11 cellular contexts compared by ENCODE assay signal in the genomic region with DNA sequence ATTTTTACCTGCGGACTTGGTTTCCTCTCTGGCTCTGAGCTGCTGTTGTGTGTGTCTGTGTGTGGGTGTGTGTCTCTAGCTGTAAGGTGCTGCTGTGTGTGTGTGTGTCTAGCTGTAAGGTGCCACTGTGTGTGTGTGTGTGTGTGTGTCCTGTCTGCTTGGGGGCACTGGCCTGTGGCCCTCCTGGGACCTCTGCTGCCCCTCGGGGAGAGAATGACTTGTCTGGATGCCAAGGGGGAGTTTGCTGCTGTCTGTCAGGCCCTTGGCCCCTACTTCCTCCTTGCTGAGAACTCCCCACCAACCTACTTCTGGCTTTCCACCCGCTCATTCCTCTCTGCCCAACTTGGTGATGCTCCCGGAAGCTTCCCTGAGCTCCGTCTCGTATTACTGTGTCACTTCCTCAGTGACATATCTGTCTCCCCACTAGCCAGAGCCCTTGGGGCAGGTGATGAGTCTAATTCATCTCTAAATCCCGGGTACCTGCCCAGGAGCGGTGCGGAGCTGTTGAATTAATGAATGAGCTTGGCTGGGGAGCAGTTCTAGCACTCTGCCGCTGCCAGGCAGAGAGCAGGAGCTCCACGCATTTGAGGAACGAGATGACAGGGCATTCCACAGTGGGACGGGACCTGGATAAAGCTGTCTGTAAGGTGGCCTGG. TPM values are rescaled to one million over a fixed set of nuclear protein-coding genes. Genes with fewer than 3 reads are reported as not detected.
DNase-seq lines count a peak whose midpoint lies in the region; ATAC-seq and TF ChIP-seq lines count a peak whose summit lies in the region.
"Had no signal": no experiment of that assay in that cellular context is flagged by ENCODE, and none has a peak within 500 bp of the region (broad histone marks: within the 10 kb centered on the region; RNA-seq: fewer than 3 reads in every experiment).

No MANE protein-coding gene starts in this region.

- DNase-seq in heart left ventricle (no peak), left cardiac atrium (no peak)
- DNase-seq in activated naive CD8-positive, alpha-beta T cell treated with anti-CD3 and anti-CD28 coated beads, Interleukin-2, amount 10 ng/mL, durations not matched to agents 7 days and 5 days, result no peak
- DNase-seq: erythroblast, NCI-H774 had no signal

- H3K4me3 Mint-ChIP-seq in activated naive CD8-positive, alpha-beta T cell treated with anti-CD3 and anti-CD28 coated beads, Interleukin-2, amount 10 ng/mL, durations not matched to agents 7 days and 5 days, result no peak overlapping the region

- H3K27ac ChIP-seq in heart left ventricle (peak overlapping the region in 11 of 12 donors; percentile 26 to 84 (median 63)), muscle layer of colon (ENCODE audit: low read depth, low read length) (peak overlapping the region; percentile 55), urinary bladder (ENCODE audit: low read depth) (peak overlapping the region; percentile 70)

- H3K9ac ChIP-seq in muscle layer of colon (ENCODE audit: low read length), result no peak overlapping the region

- H3K36me3 Mint-ChIP-seq in activated naive CD8-positive, alpha-beta T cell treated with anti-CD3 and anti-CD28 coated beads, Interleukin-2, amount 10 ng/mL, durations not matched to agents 7 days and 5 days, result peaks cover 20% of the 10 kb centered on the region

- H3K9me3 Mint-ChIP-seq in activated naive CD8-positive, alpha-beta T cell treated with anti-CD3 and anti-CD28 coated beads, Interleukin-2, amount 10 ng/mL, durations not matched to agents 7 days and 5 days, result no peaks in the 10 kb centered on the region

- POLR2A ChIA-PET in activated naive CD8-positive, alpha-beta T cell treated with anti-CD3 and anti-CD28 coated beads, Interleukin-2, amount 10 ng/mL, durations not matched to agents 7 days and 5 days (lab: Charles Lee), result interaction anchor here (0.9 to 2.0 kb wide), 2 partner anchors 68 to 70 kb away, joined by 3 to 5 read pairs; no protein-coding TSS in a partner anchor

- peaks cover 0 to 39% (median 32%) of the 10 kb centered on the region in 9 donors for H3K36me3 ChIP-seq in heart left ventricle
- H3K36me3 ChIP-seq in muscle layer of colon (ENCODE audit: insufficient read depth, low read length), result peaks cover 29% of the 10 kb centered on the region
- H3K36me3 ChIP-seq in urinary bladder (ENCODE audit: insufficient read depth), result peaks cover 8% of the 10 kb centered on the region

- H3K9me3 ChIP-seq in heart left ventricle (no peaks in the 10 kb centered on the region), muscle layer of colon (ENCODE audit: low read length) (no peaks in the 10 kb centered on the region)

- no peak for TF ChIP-seq CTCF in heart left ventricle (IDR thresholded peaks at IDR 0.05)

- H3K4me3 ChIP-seq in heart left ventricle (no peak overlapping the region), muscle layer of colon (ENCODE audit: low read depth in 1 of 2, low read length in 2 of 2) (no peak overlapping the region), urinary bladder (ENCODE audit: low read depth, low read length) (no peak overlapping the region)

- no peaks in the 10 kb centered on the region for H3K27me3 Mint-ChIP-seq in activated naive CD8-positive, alpha-beta T cell treated with anti-CD3 and anti-CD28 coated beads, Interleukin-2, amount 10 ng/mL, durations not matched to agents 7 days and 5 days

- intact Hi-C loops in heart left ventricle (cut with DNase I) (loop anchor here in 4 of 10 donors (2.0 to 5.0 kb wide), 3 partner anchors 40 to 51 kb away; a partner anchor contains a TSS), left cardiac atrium (cut with DNase I) (loop anchor here in 1 of 2 donors (5.0 kb wide), 1 partner anchor 55 kb away; no protein-coding TSS in a partner anchor)

- no peak for TF ChIP-seq POLR2A in heart left ventricle (IDR thresholded peaks at IDR 0.05)

- H3K27me3 ChIP-seq in heart left ventricle, result no peaks in the 10 kb centered on the region
- H3K27me3 ChIP-seq in muscle layer of colon (ENCODE audit: control insufficient read depth in 1 of 2, insufficient read depth in 2 of 2, low read length in 2 of 2), result no peaks in the 10 kb centered on the region

- peaks cover 40% of the 10 kb centered on the region for H3K4me1 Mint-ChIP-seq in activated naive CD8-positive, alpha-beta T cell treated with anti-CD3 and anti-CD28 coated beads, Interleukin-2, amount 10 ng/mL, durations not matched to agents 7 days and 5 days

- ATAC-seq in heart left ventricle (no peak), left cardiac atrium (no peak), GM21619 (IDR thresholded peaks at IDR 0.05; ENCODE audit: unreplicated experiment) (no peak), GM18519 (IDR thresholded peaks at IDR 0.05; ENCODE audit: low FRiP score, unreplicated experiment) (no peak), GM18909 (IDR thresholded peaks at IDR 0.05; ENCODE audit: poor library complexity, unreplicated experiment) (no peak)
- no peak for ATAC-seq in activated naive CD8-positive, alpha-beta T cell treated with anti-CD3 and anti-CD28 coated beads, Interleukin-2, amount 10 ng/mL, durations not matched to agents 7 days and 5 days (ENCODE audit: low read depth)

- H3K27ac Mint-ChIP-seq in activated naive CD8-positive, alpha-beta T cell treated with anti-CD3 and anti-CD28 coated beads, Interleukin-2, amount 10 ng/mL, durations not matched to agents 7 days and 5 days, result peak overlapping the region; percentile 58

- peaks cover 3 to 68% (median 47%) of the 10 kb centered on the region in 12 donors for H3K4me1 ChIP-seq in heart left ventricle
- H3K4me1 ChIP-seq in muscle layer of colon (ENCODE audit: insufficient read depth, low read length), result peaks cover 45% of the 10 kb centered on the region
- no peaks in the 10 kb centered on the region for H3K4me1 ChIP-seq in urinary bladder (ENCODE audit: insufficient read depth)

- 72 to 76% (median 73%) methylated on average over 11 to 13 of the region's 13 CpGs for WGBS in heart left ventricle, 4 donors
- WGBS in urinary bladder, result 52% methylated on average over 13 of the region's 13 CpGs

RNA-seq across cellular contexts. Expression of a gene that starts 45.3 kb away (rescaled TPM):
- total RNA-seq in heart left ventricle (under 1 TPM in 1 of 9 donors, not detected in 8; 0.11 TPM), left cardiac atrium (not detected), urinary bladder (not detected)
- polyA plus RNA-seq in heart left ventricle (not detected), urinary bladder (not detected)
- under 1 TPM in 1 of 2 experiments, not detected in 1; 0.14 TPM for total RNA-seq in activated naive CD8-positive, alpha-beta T cell treated with anti-CD3 and anti-CD28 coated beads, Interleukin-2, amount 10 ng/mL, durations not matched to agents 7 days and 5 days
- total RNA-seq: mononuclear cell had no signal

RNA-seq across cellular contexts. Expression of a gene that starts 52.0 kb away (rescaled TPM):
- 10 to 100 TPM; 23.2 to 88.2 (median 26.7) TPM for total RNA-seq in heart left ventricle
- polyA plus RNA-seq in heart left ventricle, result 10 to 100 TPM; 18.2 to 29.2 TPM
- total RNA-seq in left cardiac atrium, result 10 to 100 TPM; 51.8 to 55.0 TPM
- total RNA-seq in activated naive CD8-positive, alpha-beta T cell treated with anti-CD3 and anti-CD28 coated beads, Interleukin-2, amount 10 ng/mL, durations not matched to agents 7 days and 5 days, result 100 to 1,000 TPM; 227 to 236 TPM
- total RNA-seq in urinary bladder, result 69.4 TPM
- polyA plus RNA-seq in urinary bladder, result 50.3 TPM
